ENCODE assay signal across 10 cellular contexts in genomic region chr13:25180795-25181537, GRCh38. TPM values are rescaled to one million over a fixed set of nuclear protein-coding genes. Genes with fewer than 3 reads are reported as not detected.
DNase-seq lines count a peak whose midpoint lies in the region; ATAC-seq and TF ChIP-seq lines count a peak whose summit lies in the region.
"Had no signal": no experiment of that assay in that cellular context is flagged by ENCODE, and none has a peak within 500 bp of the region (broad histone marks: within the 10 kb centered on the region; RNA-seq: fewer than 3 reads in every experiment).

No MANE protein-coding gene starts in this region.

- H3K27me3 ChIP-seq in osteoblast (ENCODE audit: insufficient read depth, low read length), result peaks cover 3% of the 10 kb centered on the region

- H2AFZ ChIP-seq in osteoblast (ENCODE audit: low read length), result no peak overlapping the region

- POLR2A ChIA-PET in RWPE1 (lab: Yijun Ruan, JAX; ENCODE audit: low non-redundant PET), result no interaction called here

- TF ChIP-seq CTCF in GM13976 (IDR thresholded peaks at IDR 0.05; ENCODE audit: borderline replicate concordance, control extremely low read depth, extremely low read depth, insufficient read depth, missing control alignments) (no peak), RWPE1 (conservative IDR thresholded peaks at IDR 0.05; ENCODE audit: low read depth) (no peak), osteoblast (IDR thresholded peaks at IDR 0.05; ENCODE audit: extremely low read depth, low read depth, low read length) (no peak)

- peak; percentile 61 for ATAC-seq in GM21390 (IDR thresholded peaks at IDR 0.05; ENCODE audit: unreplicated experiment)
- ATAC-seq in HG03108 (IDR thresholded peaks at IDR 0.05; ENCODE audit: unreplicated experiment), result peak; percentile 66
- ATAC-seq: lower lobe of right lung had no signal

- no peaks in the 10 kb centered on the region for H3K36me3 ChIP-seq in osteoblast (ENCODE audit: insufficient read depth, low read length)
- H3K36me3 ChIP-seq: lower lobe of right lung had no signal

- peak overlapping the region; percentile 86 for H3K27ac ChIP-seq in cingulate gyrus (ENCODE audit: low read depth, low read length)
- H3K27ac ChIP-seq in RWPE1, result no peak overlapping the region
- H3K27ac ChIP-seq in osteoblast (ENCODE audit: low read depth, low read length), result no peak overlapping the region
- H3K27ac ChIP-seq: lower lobe of right lung, VCaP had no signal

- DNase-seq in GM13976 (ENCODE audit: low spot score) (peak; percentile 52), RWPE1 (ENCODE audit: low spot score) (no peak), D341Med (ENCODE audit: low spot score) (no peak), osteoblast (ENCODE audit: insufficient read length, low spot score, missing footprints) (no peak)
- no peak for DNase-seq in activated CD4-positive, CD25-positive, alpha-beta regulatory T cell (lab: John Stamatoyannopoulos, UW)
- DNase-seq: lower lobe of right lung had no signal

- no peak overlapping the region for H3K4me2 ChIP-seq in osteoblast (ENCODE audit: insufficient read depth, low read length)

- in situ Hi-C loops in GM13976 (cut with MboI; ENCODE audit: low sequenced_read_pairs, unreplicated experiment), result no loop called here

- no peaks in the 10 kb centered on the region for H3K9me3 ChIP-seq in osteoblast (ENCODE audit: low read depth, low read length)
- H3K9me3 ChIP-seq: lower lobe of right lung had no signal

- no peak overlapping the region for H3K4me3 ChIP-seq in osteoblast (ENCODE audit: insufficient read depth, low read length)
- H3K4me3 ChIP-seq: lower lobe of right lung had no signal

- CTCF ChIA-PET in RWPE1 (lab: Yijun Ruan, JAX), result interaction anchor here (0.7 kb wide), 1 partner anchor 268 kb away, joined by 3 read pairs; no protein-coding TSS in a partner anchor

- no peaks in the 10 kb centered on the region for H4K20me1 ChIP-seq in osteoblast (ENCODE audit: insufficient read depth, low read length)

- H3K4me1 ChIP-seq in osteoblast (ENCODE audit: insufficient read depth, low read length), result no peaks in the 10 kb centered on the region
- H3K4me1 ChIP-seq: lower lobe of right lung had no signal

- H3K79me2 ChIP-seq in osteoblast (ENCODE audit: insufficient read depth, low read length), result no peaks in the 10 kb centered on the region

RNA-seq across cellular contexts. Expression of gene AMER2, which starts 8.9 kb away (rescaled TPM):
- not detected in 2 replicates for total RNA-seq in osteoblast
- total RNA-seq: lower lobe of right lung had no signal
